9 cellular contexts compared by ENCODE assay signal in the genomic region with DNA sequence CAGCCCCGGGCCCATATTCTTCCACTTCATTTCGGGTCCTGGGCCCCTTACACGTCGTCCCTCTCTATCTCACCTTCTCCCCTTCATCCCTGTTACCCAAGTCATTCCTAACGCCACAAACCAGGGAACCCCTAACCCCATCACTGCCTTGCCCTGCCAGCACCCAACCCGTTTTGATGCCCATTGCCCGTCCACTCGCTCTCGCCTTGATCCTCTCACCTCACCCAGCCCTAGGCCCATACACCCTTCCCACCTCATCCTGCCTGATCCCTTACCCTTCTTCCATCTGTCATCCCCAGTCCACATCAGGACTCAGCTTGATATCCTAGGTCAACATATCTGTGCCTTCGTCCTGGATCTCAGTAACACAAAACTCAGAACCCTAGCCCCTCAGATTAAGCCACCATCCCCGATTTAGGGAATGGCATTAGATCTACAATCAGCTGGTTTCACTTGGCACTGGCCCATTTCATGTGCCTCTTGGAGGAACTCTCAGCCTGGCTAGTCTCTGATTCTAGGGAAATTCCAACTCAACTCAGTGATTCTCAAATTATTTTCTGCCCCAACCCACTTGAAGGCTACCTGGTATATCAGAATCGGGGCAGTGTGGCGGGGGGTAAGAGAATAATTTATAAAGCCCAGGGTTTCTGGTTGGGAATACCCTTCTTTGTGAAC. TPM values are rescaled to one million over a fixed set of nuclear protein-coding genes. Genes with fewer than 3 reads are reported as not detected.
DNase-seq lines count a peak whose midpoint lies in the region; ATAC-seq, FAIRE-seq and TF ChIP-seq lines count a peak whose summit lies in the region.
"Had no signal": no experiment of that assay in that cellular context is flagged by ENCODE, and none has a peak within 500 bp of the region (broad histone marks: within the 10 kb centered on the region; RNA-seq: fewer than 3 reads in every experiment).

No MANE protein-coding gene starts in this region.

- H3F3A ChIP-seq in PC-9 (ENCODE audit: insufficient read depth, low read depth) = no peaks in the 10 kb centered on the region

- no peaks in the 10 kb centered on the region for H4K20me1 ChIP-seq in PC-9 (ENCODE audit: insufficient read depth)

- BruUV-seq in Calu3 (replicated peaks; lab: Mats Ljungman, UMichigan) (TSS peak; percentile 57), PC-9 (replicated peaks; lab: Mats Ljungman, UMichigan) (TSS peak; percentile 43)

- CTCF ChIA-PET in Calu3 (lab: Charles Lee) (no interaction called here), PC-9 (lab: Charles Lee) (no interaction called here)

- peaks cover 32% of the 10 kb centered on the region for H3K4me1 Mint-ChIP-seq in Calu3 (ENCODE audit: low read depth, unreplicated experiment)

- intact Hi-C loops in Calu3 (cut with micrococcal nuclease; ENCODE audit: unreplicated experiment) (no loop called here), PC-9 (cut with micrococcal nuclease; ENCODE audit: unreplicated experiment) (no loop called here), pancreas (cut with DNase I) (no loop called here)

- no peak for ATAC-seq in pancreas
- no peak for ATAC-seq in HG02678 (IDR thresholded peaks at IDR 0.05; ENCODE audit: unreplicated experiment)

- peaks cover 14% of the 10 kb centered on the region for H3K36me3 ChIP-seq in PC-9 (ENCODE audit: low read depth)
- H3K36me3 ChIP-seq in esophagus (ENCODE audit: control insufficient read depth in 2 of 2, insufficient read depth in 2 of 2, low read length in 1 of 2) = peaks cover 2 to 4% of the 10 kb centered on the region in 2 donors
- peaks cover 0 to 41% (median 5%) of the 10 kb centered on the region in 3 donors for H3K36me3 ChIP-seq in pancreas

- no peak for TF ChIP-seq CTCF in Calu3 (IDR thresholded peaks at IDR 0.05; ENCODE audit: unreplicated experiment)
- TF ChIP-seq CTCF in PC-9 (conservative IDR thresholded peaks at IDR 0.05) = no peak
- TF ChIP-seq CTCF in pancreas (IDR thresholded peaks at IDR 0.05) = no peak

- no peaks in the 10 kb centered on the region for H3K9me3 Mint-ChIP-seq in Calu3 (ENCODE audit: low read depth, unreplicated experiment)

- H3K79me2 ChIP-seq in PC-9 (ENCODE audit: low read depth) = peaks cover 35% of the 10 kb centered on the region

- H3K27ac ChIP-seq in PC-9 (peak overlapping the region; percentile 47), esophagus (ENCODE audit: low read depth in 2 of 2, low read length in 1 of 2) (peak overlapping the region; percentile 92 to 94), pancreas (peak overlapping the region in 3 of 4 donors; percentile 59 to 84 (median 67))

- H3K9me3 ChIP-seq in PC-9 (ENCODE audit: insufficient read depth, low read depth) (no peaks in the 10 kb centered on the region), esophagus (ENCODE audit: control insufficient read depth in 2 of 2, insufficient read depth in 1 of 2, low read depth in 1 of 2, low read length in 1 of 2) (no peaks in the 10 kb centered on the region), pancreas (no peaks in the 10 kb centered on the region)

- H3K27me3 ChIP-seq in PC-9 (ENCODE audit: insufficient read depth, low read depth) = no peaks in the 10 kb centered on the region
- no peaks in the 10 kb centered on the region for H3K27me3 ChIP-seq in esophagus (ENCODE audit: control insufficient read depth in 1 of 2, insufficient read depth in 2 of 2, low read length in 2 of 2)
- no peaks in the 10 kb centered on the region for H3K27me3 ChIP-seq in pancreas

- FAIRE-seq in pancreas (lab: Jason Lieb, UNC) (no peak), RCC 7860 (lab: Jason Lieb, UNC) (no peak)

- H3K4me3 Mint-ChIP-seq in Calu3 (ENCODE audit: low read depth, unreplicated experiment) = peak overlapping the region; percentile 85

- peaks cover 15% of the 10 kb centered on the region for H3K4me1 ChIP-seq in PC-9 (replicated peaks; ENCODE audit: insufficient read depth)
- H3K4me1 ChIP-seq in esophagus (ENCODE audit: control insufficient read depth in 2 of 2, insufficient read depth in 2 of 2, low read length in 1 of 2) = peaks cover 2 to 6% of the 10 kb centered on the region in 2 donors
- peaks cover 0 to 14% (median 5%) of the 10 kb centered on the region in 3 donors for H3K4me1 ChIP-seq in pancreas

- H3K27ac Mint-ChIP-seq in Calu3 (ENCODE audit: unreplicated experiment) = peak overlapping the region; percentile 72

- peak overlapping the region; percentile 97 for H3K4me2 ChIP-seq in PC-9

- H3K36me3 Mint-ChIP-seq in Calu3 (ENCODE audit: insufficient read depth, unreplicated experiment) = peaks cover 37% of the 10 kb centered on the region

- POLR2A ChIA-PET in PC-9 (lab: Charles Lee; ENCODE audit: unreplicated experiment) = no interaction called here

- H2AFZ ChIP-seq in PC-9 = peak overlapping the region; percentile 66; the same call in 1 of the 2 replicates

- no peaks in the 10 kb centered on the region for H3K27me3 Mint-ChIP-seq in Calu3 (ENCODE audit: unreplicated experiment)

- DNase-seq in Calu3 = no peak
- no peak for DNase-seq in PC-9
- peak in 2 of 6 donors; percentile 20 to 28 for DNase-seq in pancreas
- DNase-seq in RCC 7860 (ENCODE audit: low spot score) = no peak
- DNase-seq in NCI-H2107 treated with DMSO at 0.1 percent for 48 hours (lab: John Stamatoyannopoulos, UW; ENCODE audit: unreplicated experiment) = no peak
- no peak for DNase-seq in central memory CD4-positive, alpha-beta T cell

- H3K9me2 ChIP-seq in PC-9 (ENCODE audit: insufficient read depth) = no peaks in the 10 kb centered on the region

- WGBS in esophagus, 2 donors = 20 to 21% methylated on average over 13 of the region's 13 CpGs
- 16 to 20% methylated on average over 13 of the region's 13 CpGs for WGBS in pancreas, 2 donors

- H3K4me3 ChIP-seq in PC-9 (peak overlapping the region; percentile 76), esophagus (ENCODE audit: low read depth in 1 of 2, low read length in 2 of 2) (peak overlapping the region; percentile 66 to 70), pancreas (peak overlapping the region; percentile 31 to 78 (median 62))

RNA-seq across cellular contexts. Expression of gene CHMP5, which starts 0.5 kb away (rescaled TPM):
- 49.6 and 63.7 TPM in 2 replicates for total RNA-seq in Calu3 (2022)
- total RNA-seq in PC-9 (2021) = 63.0 and 78.2 TPM in 2 replicates
- polyA plus RNA-seq in esophagus = 10 to 100 TPM; 59.9 to 64.2 TPM
- total RNA-seq in pancreas = 10 to 100 TPM; 14.1 to 29.3 (median 16.8) TPM
- 10 to 100 TPM; 19.0 to 39.2 TPM for polyA plus RNA-seq in pancreas

RNA-seq across cellular contexts. Expression of gene BAG1, which starts 0.8 kb away (rescaled TPM):
- total RNA-seq in Calu3 (2022) (35.2 and 46.2 TPM in 2 replicates), PC-9 (2021) (21.9 and 35.5 TPM in 2 replicates), pancreas (10 to 100 TPM; 48.5 to 99.6 (median 53.3) TPM)
- polyA plus RNA-seq in esophagus (100 to 1,000 TPM in 1 of 2 donors, 10 to 100 TPM in 1; 63.5 to 102 TPM), pancreas (10 to 100 TPM; 38.2 to 67.7 TPM)

RNA-seq across cellular contexts. Expression of gene NFX1, which starts 25.0 kb away (rescaled TPM):
- total RNA-seq in Calu3 (2022) (27.3 and 31.1 TPM in 2 replicates), PC-9 (2021) (14.9 and 15.0 TPM in 2 replicates), pancreas (10 to 100 TPM; 15.8 to 19.2 (median 17.3) TPM)
- polyA plus RNA-seq in esophagus (10 to 100 TPM; 13.0 to 17.2 TPM), pancreas (10 to 100 TPM in 1 of 2 donors, 1 to 10 TPM in 1; 8.2 to 14.5 TPM)

RNA-seq across cellular contexts. Expression of gene SPINK4, which starts 25.4 kb away (rescaled TPM):
- not detected in 2 replicates for total RNA-seq in Calu3 (2022)
- not detected in 2 replicates for total RNA-seq in PC-9 (2021)
- polyA plus RNA-seq in esophagus = not detected
- 1 to 10 TPM in 1 of 6 donors, not detected in 5; 1.4 TPM for total RNA-seq in pancreas
- polyA plus RNA-seq in pancreas = 1 to 10 TPM; 1.5 to 9.2 TPM
- total RNA-seq: renal cortical epithelial cell had no signal
